ENCODE assay signal across 1 cellular context in genomic region chr1:15834406-15835204, GRCh38.
TF ChIP-seq lines count a peak whose summit lies in the region.

No MANE protein-coding gene starts in this region.

TF ChIP-seq in HEK293, 187 proteins besides CTCF, POLR2A, EP300 and RAD21 (continued from another document):
- TF ChIP-seq TSHZ1 (tag by site-specific recombination; IDR thresholded peaks at IDR 0.05; ENCODE audit: borderline replicate concordance): peak; percentile 38; the same call in 1 of the 2 replicates
